1 cellular context compared by ENCODE assay signal in the genomic region with DNA sequence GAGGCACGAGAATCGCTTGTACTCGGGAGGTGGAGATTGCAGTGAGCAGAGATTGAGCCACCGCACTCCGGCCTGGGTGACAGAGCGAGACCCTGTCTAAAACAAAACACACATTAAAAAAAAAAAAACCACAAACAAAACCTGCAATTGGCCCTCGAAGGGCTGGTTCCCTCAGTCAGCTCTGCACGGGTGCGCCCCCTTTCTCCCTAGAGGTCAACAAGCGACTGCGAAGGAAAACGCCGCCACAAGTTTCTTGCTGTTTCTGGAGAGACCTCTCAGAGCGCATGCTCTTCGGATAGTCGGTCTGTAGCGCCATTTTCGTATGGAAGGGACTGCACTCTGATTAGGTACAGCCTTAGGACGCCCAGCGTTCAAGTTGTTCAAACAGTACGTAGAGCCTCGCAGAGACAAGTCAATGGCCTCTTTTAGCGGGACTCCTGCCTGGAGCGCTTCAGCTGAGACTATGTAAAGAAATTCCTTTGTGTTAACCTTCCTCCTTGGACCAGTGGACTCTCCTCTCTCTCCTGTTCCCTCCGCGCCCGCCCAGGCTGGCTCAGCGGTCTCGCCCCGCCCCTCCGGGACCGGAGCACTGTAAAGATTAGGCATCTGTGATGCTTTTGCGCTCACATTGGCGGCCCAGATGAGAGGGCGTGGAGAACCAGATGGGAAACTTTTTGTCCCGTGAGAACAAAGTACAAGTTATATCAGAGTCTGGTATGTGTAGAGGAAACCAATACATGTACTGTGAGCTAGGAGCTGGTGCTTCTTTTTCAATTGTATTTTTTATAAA.
A peak's percentile ranks its signal among the peaks of the same experiment; 100 is the strongest.
TF ChIP-seq lines count a peak whose summit lies in the region.

No MANE protein-coding gene starts in this region.

TF ChIP-seq in HepG2, 621 proteins besides CTCF, POLR2A, EP300 and RAD21 (continued from another document and continues in another):
- TF ChIP-seq, protein P1, sequence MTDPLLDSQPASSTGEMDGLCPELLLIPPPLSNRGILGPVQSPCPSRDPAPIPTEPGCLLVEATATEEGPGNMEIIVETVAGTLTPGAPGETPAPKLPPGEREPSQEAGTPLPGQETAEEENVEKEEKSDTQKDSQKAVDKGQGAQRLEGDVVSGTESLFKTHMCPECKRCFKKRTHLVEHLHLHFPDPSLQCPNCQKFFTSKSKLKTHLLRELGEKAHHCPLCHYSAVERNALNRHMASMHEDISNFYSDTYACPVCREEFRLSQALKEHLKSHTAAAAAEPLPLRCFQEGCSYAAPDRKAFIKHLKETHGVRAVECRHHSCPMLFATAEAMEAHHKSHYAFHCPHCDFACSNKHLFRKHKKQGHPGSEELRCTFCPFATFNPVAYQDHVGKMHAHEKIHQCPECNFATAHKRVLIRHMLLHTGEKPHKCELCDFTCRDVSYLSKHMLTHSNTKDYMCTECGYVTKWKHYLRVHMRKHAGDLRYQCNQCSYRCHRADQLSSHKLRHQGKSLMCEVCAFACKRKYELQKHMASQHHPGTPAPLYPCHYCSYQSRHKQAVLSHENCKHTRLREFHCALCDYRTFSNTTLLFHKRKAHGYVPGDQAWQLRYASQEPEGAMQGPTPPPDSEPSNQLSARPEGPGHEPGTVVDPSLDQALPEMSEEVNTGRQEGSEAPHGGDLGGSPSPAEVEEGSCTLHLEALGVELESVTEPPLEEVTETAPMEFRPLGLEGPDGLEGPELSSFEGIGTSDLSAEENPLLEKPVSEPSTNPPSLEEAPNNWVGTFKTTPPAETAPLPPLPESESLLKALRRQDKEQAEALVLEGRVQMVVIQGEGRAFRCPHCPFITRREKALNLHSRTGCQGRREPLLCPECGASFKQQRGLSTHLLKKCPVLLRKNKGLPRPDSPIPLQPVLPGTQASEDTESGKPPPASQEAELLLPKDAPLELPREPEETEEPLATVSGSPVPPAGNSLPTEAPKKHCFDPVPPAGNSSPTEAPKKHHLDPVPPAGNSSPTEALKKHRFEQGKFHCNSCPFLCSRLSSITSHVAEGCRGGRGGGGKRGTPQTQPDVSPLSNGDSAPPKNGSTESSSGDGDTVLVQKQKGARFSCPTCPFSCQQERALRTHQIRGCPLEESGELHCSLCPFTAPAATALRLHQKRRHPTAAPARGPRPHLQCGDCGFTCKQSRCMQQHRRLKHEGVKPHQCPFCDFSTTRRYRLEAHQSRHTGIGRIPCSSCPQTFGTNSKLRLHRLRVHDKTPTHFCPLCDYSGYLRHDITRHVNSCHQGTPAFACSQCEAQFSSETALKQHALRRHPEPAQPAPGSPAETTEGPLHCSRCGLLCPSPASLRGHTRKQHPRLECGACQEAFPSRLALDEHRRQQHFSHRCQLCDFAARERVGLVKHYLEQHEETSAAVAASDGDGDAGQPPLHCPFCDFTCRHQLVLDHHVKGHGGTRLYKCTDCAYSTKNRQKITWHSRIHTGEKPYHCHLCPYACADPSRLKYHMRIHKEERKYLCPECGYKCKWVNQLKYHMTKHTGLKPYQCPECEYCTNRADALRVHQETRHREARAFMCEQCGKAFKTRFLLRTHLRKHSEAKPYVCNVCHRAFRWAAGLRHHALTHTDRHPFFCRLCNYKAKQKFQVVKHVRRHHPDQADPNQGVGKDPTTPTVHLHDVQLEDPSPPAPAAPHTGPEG (CRISPR knock-in tag; IDR thresholded peaks at IDR 0.05): peak; percentile 24; the same call in 1 of the 2 replicates
- TF ChIP-seq ZNF878 (CRISPR knock-in tag; IDR thresholded peaks at IDR 0.05): no peak
- no peak for TF ChIP-seq PLRG1 (conservative IDR thresholded peaks at IDR 0.05)
- no peak for TF ChIP-seq PAX8 (CRISPR knock-in tag; IDR thresholded peaks at IDR 0.05; ENCODE audit: borderline replicate concordance)
- peak; percentile 74 for TF ChIP-seq POGZ (CRISPR knock-in tag; IDR thresholded peaks at IDR 0.05)
- no peak for TF ChIP-seq MBD4 (IDR thresholded peaks at IDR 0.05; ENCODE audit: borderline replicate concordance, low read length)
- no peak for TF ChIP-seq ZC3H13 (CRISPR knock-in tag; IDR thresholded peaks at IDR 0.05)
- no peak for TF ChIP-seq ZNF776 (CRISPR knock-in tag; IDR thresholded peaks at IDR 0.05)
- TF ChIP-seq, protein P2, sequence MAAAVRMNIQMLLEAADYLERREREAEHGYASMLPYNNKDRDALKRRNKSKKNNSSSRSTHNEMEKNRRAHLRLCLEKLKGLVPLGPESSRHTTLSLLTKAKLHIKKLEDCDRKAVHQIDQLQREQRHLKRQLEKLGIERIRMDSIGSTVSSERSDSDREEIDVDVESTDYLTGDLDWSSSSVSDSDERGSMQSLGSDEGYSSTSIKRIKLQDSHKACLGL (CRISPR knock-in tag; IDR thresholded peaks at IDR 0.05): no peak
- peak; percentile 36 for TF ChIP-seq THAP11 (CRISPR knock-in tag; IDR thresholded peaks at IDR 0.05)
- no peak for TF ChIP-seq POLR2AphosphoS2 (IDR thresholded peaks at IDR 0.05; ENCODE audit: low read depth, low read length)
- TF ChIP-seq, protein P3, sequence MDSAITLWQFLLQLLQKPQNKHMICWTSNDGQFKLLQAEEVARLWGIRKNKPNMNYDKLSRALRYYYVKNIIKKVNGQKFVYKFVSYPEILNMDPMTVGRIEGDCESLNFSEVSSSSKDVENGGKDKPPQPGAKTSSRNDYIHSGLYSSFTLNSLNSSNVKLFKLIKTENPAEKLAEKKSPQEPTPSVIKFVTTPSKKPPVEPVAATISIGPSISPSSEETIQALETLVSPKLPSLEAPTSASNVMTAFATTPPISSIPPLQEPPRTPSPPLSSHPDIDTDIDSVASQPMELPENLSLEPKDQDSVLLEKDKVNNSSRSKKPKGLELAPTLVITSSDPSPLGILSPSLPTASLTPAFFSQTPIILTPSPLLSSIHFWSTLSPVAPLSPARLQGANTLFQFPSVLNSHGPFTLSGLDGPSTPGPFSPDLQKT (CRISPR knock-in tag; IDR thresholded peaks at IDR 0.05; ENCODE audit: borderline replicate concordance): no peak
- TF ChIP-seq, protein P4, sequence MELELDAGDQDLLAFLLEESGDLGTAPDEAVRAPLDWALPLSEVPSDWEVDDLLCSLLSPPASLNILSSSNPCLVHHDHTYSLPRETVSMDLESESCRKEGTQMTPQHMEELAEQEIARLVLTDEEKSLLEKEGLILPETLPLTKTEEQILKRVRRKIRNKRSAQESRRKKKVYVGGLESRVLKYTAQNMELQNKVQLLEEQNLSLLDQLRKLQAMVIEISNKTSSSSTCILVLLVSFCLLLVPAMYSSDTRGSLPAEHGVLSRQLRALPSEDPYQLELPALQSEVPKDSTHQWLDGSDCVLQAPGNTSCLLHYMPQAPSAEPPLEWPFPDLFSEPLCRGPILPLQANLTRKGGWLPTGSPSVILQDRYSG (CRISPR knock-in tag; IDR thresholded peaks at IDR 0.05): no peak
- TF ChIP-seq, protein P5, sequence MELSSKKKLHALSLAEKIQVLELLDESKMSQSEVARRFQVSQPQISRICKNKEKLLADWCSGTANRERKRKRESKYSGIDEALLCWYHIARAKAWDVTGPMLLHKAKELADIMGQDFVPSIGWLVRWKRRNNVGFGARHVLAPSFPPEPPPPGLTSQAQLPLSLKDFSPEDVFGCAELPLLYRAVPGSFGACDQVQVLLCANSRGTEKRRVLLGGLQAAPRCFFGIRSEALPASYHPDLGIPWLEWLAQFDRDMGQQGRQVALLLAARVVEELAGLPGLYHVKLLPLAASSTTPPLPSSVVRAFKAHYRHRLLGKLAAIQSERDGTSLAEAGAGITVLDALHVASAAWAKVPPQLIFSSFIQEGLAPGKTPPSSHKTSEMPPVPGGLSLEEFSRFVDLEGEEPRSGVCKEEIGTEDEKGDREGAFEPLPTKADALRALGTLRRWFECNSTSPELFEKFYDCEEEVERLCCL (CRISPR knock-in tag; IDR thresholded peaks at IDR 0.05; ENCODE audit: borderline replicate concordance): no peak
- TF ChIP-seq HOXA9 (CRISPR knock-in tag; IDR thresholded peaks at IDR 0.05; ENCODE audit: borderline replicate concordance): no peak
- TF ChIP-seq ZNF841 (CRISPR knock-in tag; IDR thresholded peaks at IDR 0.05; ENCODE audit: borderline replicate concordance): no peak
- TF ChIP-seq NKX3-1 (CRISPR knock-in tag; IDR thresholded peaks at IDR 0.05): peak; percentile 45; the same call in 1 of the 2 replicates
- TF ChIP-seq, protein P6, sequence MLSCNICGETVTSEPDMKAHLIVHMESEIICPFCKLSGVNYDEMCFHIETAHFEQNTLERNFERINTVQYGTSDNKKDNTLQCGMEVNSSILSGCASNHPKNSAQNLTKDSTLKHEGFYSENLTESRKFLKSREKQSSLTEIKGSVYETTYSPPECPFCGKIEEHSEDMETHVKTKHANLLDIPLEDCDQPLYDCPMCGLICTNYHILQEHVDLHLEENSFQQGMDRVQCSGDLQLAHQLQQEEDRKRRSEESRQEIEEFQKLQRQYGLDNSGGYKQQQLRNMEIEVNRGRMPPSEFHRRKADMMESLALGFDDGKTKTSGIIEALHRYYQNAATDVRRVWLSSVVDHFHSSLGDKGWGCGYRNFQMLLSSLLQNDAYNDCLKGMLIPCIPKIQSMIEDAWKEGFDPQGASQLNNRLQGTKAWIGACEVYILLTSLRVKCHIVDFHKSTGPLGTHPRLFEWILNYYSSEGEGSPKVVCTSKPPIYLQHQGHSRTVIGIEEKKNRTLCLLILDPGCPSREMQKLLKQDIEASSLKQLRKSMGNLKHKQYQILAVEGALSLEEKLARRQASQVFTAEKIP (CRISPR knock-in tag; IDR thresholded peaks at IDR 0.05; ENCODE audit: borderline replicate concordance): no peak
- no peak for TF ChIP-seq CBX5 (CRISPR knock-in tag; IDR thresholded peaks at IDR 0.05; ENCODE audit: borderline replicate concordance)
- TF ChIP-seq, protein P7, sequence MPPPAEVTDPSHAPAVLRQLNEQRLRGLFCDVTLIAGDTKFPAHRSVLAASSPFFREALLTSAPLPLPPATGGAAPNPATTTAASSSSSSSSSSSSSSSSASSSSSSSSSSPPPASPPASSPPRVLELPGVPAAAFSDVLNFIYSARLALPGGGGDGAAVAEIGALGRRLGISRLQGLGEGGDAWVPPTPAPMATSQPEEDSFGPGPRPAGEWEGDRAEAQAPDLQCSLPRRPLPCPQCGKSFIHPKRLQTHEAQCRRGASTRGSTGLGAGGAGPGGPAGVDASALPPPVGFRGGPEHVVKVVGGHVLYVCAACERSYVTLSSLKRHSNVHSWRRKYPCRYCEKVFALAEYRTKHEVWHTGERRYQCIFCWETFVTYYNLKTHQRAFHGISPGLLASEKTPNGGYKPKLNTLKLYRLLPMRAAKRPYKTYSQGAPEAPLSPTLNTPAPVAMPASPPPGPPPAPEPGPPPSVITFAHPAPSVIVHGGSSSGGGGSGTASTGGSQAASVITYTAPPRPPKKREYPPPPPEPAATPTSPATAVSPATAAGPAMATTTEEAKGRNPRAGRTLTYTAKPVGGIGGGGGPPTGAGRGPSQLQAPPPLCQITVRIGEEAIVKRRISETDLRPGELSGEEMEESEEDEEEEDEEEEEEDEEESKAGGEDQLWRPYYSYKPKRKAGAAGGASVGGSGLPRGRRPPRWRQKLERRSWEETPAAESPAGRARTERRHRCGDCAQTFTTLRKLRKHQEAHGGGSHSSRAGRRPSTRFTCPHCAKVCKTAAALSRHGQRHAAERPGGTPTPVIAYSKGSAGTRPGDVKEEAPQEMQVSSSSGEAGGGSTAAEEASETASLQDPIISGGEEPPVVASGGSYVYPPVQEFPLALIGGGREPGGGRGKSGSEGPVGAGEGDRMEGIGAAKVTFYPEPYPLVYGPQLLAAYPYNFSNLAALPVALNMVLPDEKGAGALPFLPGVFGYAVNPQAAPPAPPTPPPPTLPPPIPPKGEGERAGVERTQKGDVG (CRISPR knock-in tag; IDR thresholded peaks at IDR 0.05; ENCODE audit: borderline replicate concordance): no peak
- no peak for TF ChIP-seq ZNF160 (CRISPR knock-in tag; IDR thresholded peaks at IDR 0.05)
- TF ChIP-seq ZNF224 (CRISPR knock-in tag; IDR thresholded peaks at IDR 0.05): no peak
- TF ChIP-seq KDM1A (CRISPR knock-in tag; IDR thresholded peaks at IDR 0.05): no peak
- no peak for TF ChIP-seq PPARG (CRISPR knock-in tag; conservative IDR thresholded peaks at IDR 0.05)
- TF ChIP-seq, protein P8, sequence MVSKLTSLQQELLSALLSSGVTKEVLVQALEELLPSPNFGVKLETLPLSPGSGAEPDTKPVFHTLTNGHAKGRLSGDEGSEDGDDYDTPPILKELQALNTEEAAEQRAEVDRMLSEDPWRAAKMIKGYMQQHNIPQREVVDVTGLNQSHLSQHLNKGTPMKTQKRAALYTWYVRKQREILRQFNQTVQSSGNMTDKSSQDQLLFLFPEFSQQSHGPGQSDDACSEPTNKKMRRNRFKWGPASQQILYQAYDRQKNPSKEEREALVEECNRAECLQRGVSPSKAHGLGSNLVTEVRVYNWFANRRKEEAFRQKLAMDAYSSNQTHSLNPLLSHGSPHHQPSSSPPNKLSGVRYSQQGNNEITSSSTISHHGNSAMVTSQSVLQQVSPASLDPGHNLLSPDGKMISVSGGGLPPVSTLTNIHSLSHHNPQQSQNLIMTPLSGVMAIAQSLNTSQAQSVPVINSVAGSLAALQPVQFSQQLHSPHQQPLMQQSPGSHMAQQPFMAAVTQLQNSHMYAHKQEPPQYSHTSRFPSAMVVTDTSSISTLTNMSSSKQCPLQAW (CRISPR knock-in tag; IDR thresholded peaks at IDR 0.05): peak; percentile 42; the same call in 1 of the 2 replicates
- TF ChIP-seq, protein P9, sequence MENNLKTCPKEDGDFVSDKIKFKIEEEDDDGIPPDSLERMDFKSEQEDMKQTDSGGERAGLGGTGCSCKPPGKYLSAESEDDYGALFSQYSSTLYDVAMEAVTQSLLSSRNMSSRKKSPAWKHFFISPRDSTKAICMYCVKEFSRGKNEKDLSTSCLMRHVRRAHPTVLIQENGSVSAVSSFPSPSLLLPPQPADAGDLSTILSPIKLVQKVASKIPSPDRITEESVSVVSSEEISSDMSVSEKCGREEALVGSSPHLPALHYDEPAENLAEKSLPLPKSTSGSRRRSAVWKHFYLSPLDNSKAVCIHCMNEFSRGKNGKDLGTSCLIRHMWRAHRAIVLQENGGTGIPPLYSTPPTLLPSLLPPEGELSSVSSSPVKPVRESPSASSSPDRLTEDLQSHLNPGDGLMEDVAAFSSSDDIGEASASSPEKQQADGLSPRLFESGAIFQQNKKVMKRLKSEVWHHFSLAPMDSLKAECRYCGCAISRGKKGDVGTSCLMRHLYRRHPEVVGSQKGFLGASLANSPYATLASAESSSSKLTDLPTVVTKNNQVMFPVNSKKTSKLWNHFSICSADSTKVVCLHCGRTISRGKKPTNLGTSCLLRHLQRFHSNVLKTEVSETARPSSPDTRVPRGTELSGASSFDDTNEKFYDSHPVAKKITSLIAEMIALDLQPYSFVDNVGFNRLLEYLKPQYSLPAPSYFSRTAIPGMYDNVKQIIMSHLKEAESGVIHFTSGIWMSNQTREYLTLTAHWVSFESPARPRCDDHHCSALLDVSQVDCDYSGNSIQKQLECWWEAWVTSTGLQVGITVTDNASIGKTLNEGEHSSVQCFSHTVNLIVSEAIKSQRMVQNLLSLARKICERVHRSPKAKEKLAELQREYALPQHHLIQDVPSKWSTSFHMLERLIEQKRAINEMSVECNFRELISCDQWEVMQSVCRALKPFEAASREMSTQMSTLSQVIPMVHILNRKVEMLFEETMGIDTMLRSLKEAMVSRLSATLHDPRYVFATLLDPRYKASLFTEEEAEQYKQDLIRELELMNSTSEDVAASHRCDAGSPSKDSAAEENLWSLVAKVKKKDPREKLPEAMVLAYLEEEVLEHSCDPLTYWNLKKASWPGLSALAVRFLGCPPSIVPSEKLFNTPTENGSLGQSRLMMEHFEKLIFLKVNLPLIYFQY (CRISPR knock-in tag; IDR thresholded peaks at IDR 0.05; ENCODE audit: borderline replicate concordance): no peak
- TF ChIP-seq ZNF343 (CRISPR knock-in tag; IDR thresholded peaks at IDR 0.05): no peak
- no peak for TF ChIP-seq TBX3 (IDR thresholded peaks at IDR 0.05; ENCODE audit: borderline replicate concordance)
- TF ChIP-seq ELF4 (CRISPR knock-in tag; IDR thresholded peaks at IDR 0.05; ENCODE audit: borderline replicate concordance): peak; percentile 60; the same call in 1 of the 2 replicates
- TF ChIP-seq ZNF775 (CRISPR knock-in tag; IDR thresholded peaks at IDR 0.05; ENCODE audit: borderline replicate concordance): no peak
- TF ChIP-seq ELF1 (CRISPR knock-in tag; IDR thresholded peaks at IDR 0.05): no peak
- no peak; the same call in 1 of the 2 replicates for TF ChIP-seq SP140L (CRISPR knock-in tag; IDR thresholded peaks at IDR 0.05; ENCODE audit: borderline replicate concordance)
- TF ChIP-seq DR1 (CRISPR knock-in tag; IDR thresholded peaks at IDR 0.05): no peak
- TF ChIP-seq KMT2B (CRISPR knock-in tag; IDR thresholded peaks at IDR 0.05): peak; percentile 69
